ENCODE assay signal across 9 cellular contexts in genomic region chr12:23049180-23049579, GRCh38.
DNase-seq lines count a peak whose midpoint lies in the region; ATAC-seq, FAIRE-seq and TF ChIP-seq lines count a peak whose summit lies in the region.
"Had no signal": no experiment of that assay in that cellular context is flagged by ENCODE, and none has a peak within 500 bp of the region (broad histone marks: within the 10 kb centered on the region; RNA-seq: fewer than 3 reads in every experiment).

No MANE protein-coding gene starts in this region.

- CTCF ChIA-PET in OCI-LY7 (lab: Charles Lee; ENCODE audit: unreplicated experiment) = no interaction called here

- H3K9me3 ChIP-seq in OCI-LY7 (ENCODE audit: low read length) = no peaks in the 10 kb centered on the region

- POLR2A ChIA-PET in OCI-LY7 (lab: Charles Lee) = no interaction called here

- no peak overlapping the region for H3K4me2 ChIP-seq in OCI-LY7 (ENCODE audit: low read length)

- no peak overlapping the region for H2AFZ ChIP-seq in OCI-LY7 (ENCODE audit: low read length)

- TF ChIP-seq CTCF in OCI-LY7 (conservative IDR thresholded peaks at IDR 0.05; ENCODE audit: low read length) = no peak

- H3K27ac ChIP-seq in OCI-LY7 (ENCODE audit: low read depth, low read length, poor library complexity, severe bottlenecking) = no peak overlapping the region

- H3K4me3 ChIP-seq in OCI-LY7 (ENCODE audit: low read depth, low read length, poor library complexity, severe bottlenecking) = no peak overlapping the region

- DNase-seq in SKM-1 treated with dmso at 0.1 percent for 144 hours (lab: John Stamatoyannopoulos, UW; ENCODE audit: unreplicated experiment) (peak; percentile 1), SKM-1 (lab: John Stamatoyannopoulos, UW; ENCODE audit: unreplicated experiment) (no peak), OCI-LY7 (ENCODE audit: low spot score) (peak; percentile 12), urothelium cell line (ENCODE audit: low spot score) (peak; percentile 18), cardiac septum (ENCODE audit: low spot score) (no peak), NCI-H446 (lab: John Stamatoyannopoulos, UW) (no peak)

- no peaks in the 10 kb centered on the region for H3K79me2 ChIP-seq in OCI-LY7 (ENCODE audit: insufficient read depth, low read depth, low read length)

- BruUV-seq in OCI-LY7 (replicated peaks; lab: Mats Ljungman, UMichigan) = no TSS peak

- intact Hi-C loops in OCI-LY7 (cut with micrococcal nuclease; ENCODE audit: unreplicated experiment) (no loop called here), cardiac septum (cut with DNase I) (no loop called here)

- peak; percentile 42 for FAIRE-seq in urothelium cell line (lab: Jason Lieb, UNC)

- no peaks in the 10 kb centered on the region for H3K36me3 ChIP-seq in OCI-LY7 (ENCODE audit: insufficient read depth, low read length)

- H3K4me1 ChIP-seq in OCI-LY7 (ENCODE audit: insufficient read depth, low read length, poor library complexity, severe bottlenecking) = peaks cover 7% of the 10 kb centered on the region

- peak; percentile 72 for ATAC-seq in HG02981 (IDR thresholded peaks at IDR 0.05; ENCODE audit: unreplicated experiment)
- ATAC-seq in HG02642 (IDR thresholded peaks at IDR 0.05; ENCODE audit: poor library complexity, unreplicated experiment) = no peak
- ATAC-seq: activated naive CD4-positive, alpha-beta T cell treated with anti-CD3 and anti-CD28 coated beads, Interleukin-2, amount 50 U/mL, for 72 hours had no signal

- no peaks in the 10 kb centered on the region for H4K20me1 ChIP-seq in OCI-LY7 (ENCODE audit: insufficient read depth, low read length)

- H3K9me2 ChIP-seq in OCI-LY7 (ENCODE audit: insufficient read depth, low read length) = no peaks in the 10 kb centered on the region

Comparison
In these comparisons a context has a peak if more than half of its experiments do, and no peak if none do; other contexts are left out.
1. DNase-seq: peak in SKM-1 treated with dmso at 0.1 percent for 144 hours (single experiment), OCI-LY7 (single experiment) and urothelium cell line (single experiment); none in SKM-1 (single experiment), cardiac septum (single experiment) and NCI-H446 (0 of 2).